In the genomic region with DNA sequence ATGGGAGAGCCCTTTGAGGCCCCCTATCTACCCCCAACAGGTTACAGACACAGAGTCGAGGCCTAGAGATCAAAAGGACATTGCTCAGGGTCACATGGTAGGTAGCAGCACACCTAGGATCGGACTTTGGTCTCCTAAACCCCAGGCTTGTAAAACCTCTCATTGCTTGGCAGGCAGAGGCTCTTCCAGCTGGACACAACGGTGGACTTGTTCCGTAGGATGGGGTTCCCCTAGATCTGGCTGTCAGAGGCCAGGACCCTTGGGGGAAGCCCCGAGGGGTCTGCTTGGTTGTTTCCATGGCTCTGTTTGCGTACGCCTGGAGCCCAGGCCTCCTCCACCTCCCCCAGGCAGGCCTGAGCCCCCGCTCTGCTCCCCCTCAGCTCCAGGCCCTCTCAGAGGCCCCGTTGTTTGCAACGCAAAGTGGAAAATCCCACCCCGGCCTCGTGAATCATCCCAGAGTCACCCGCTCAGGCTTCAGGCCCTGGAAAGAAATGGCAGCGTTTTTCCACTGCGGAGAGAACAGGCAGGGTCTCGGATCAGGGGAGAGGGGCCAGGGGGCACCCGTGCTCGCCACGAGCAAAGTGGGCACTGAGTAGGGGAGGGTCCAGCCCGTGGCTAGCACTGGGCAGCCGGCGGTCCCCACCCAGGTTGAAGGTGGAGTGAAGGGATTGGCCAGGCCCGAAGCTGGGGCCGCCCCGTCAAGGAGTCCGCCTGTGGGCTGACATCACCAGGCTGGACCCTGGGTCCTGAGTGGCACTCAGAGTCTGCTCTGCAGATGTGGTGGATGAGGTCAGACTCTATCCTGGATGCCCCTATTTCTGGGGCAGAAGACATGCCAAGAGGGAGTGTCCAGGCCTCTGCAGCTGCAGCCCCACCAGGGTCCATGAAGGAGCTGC, we compare ENCODE assay signal across 8 cellular contexts. TPM values are rescaled to one million over a fixed set of nuclear protein-coding genes. Genes with fewer than 3 reads are reported as not detected.
A peak's percentile ranks its signal among the peaks of the same experiment; 100 is the strongest.
DNase-seq lines count a peak whose midpoint lies in the region; ATAC-seq lines count a peak whose summit lies in the region.

No MANE protein-coding gene starts in this region.

- H3K9ac ChIP-seq in NT2/D1 (ENCODE audit: insufficient read length, low read depth), result peak overlapping the region; percentile 21
- peak overlapping the region; percentile 47 for H3K9ac ChIP-seq in mesenchymal stem cell (ENCODE audit: low read length)

- H3K27ac ChIP-seq in mesenchymal stem cell (ENCODE audit: low read length, poor library complexity, severe bottlenecking) (peak overlapping the region; percentile 68), temporal lobe (ENCODE audit: low read depth, low read length) (peak overlapping the region; percentile 56)

- H4K8ac ChIP-seq in mesenchymal stem cell (ENCODE audit: low read length), result peak overlapping the region; percentile 97

- H3K4me1 ChIP-seq in NT2/D1 (ENCODE audit: insufficient read depth, insufficient read length) (peaks cover 17% of the 10 kb centered on the region), mesenchymal stem cell (ENCODE audit: control insufficient read depth, insufficient read depth, low read depth, low read length) (peaks cover 66% of the 10 kb centered on the region)

- H2AFZ ChIP-seq in mesenchymal stem cell (ENCODE audit: low read depth, low read length), result peak overlapping the region; percentile 79

- peak overlapping the region; percentile 95 for H4K91ac ChIP-seq in mesenchymal stem cell (ENCODE audit: low read length)

- H3K4me2 ChIP-seq in mesenchymal stem cell (ENCODE audit: low read length, poor library complexity, severe bottlenecking), result no peak overlapping the region

- peak overlapping the region; percentile 16 to 94 for H3K4ac ChIP-seq in mesenchymal stem cell (ENCODE audit: low read depth in 1 of 2, low read length in 2 of 2)

- ATAC-seq in GM21737 (IDR thresholded peaks at IDR 0.05; ENCODE audit: unreplicated experiment), result no peak

- H2BK15ac ChIP-seq in mesenchymal stem cell (ENCODE audit: low read depth, poor library complexity, severe bottlenecking), result peak overlapping the region; percentile 84

- H3K4me3 ChIP-seq in NT2/D1 (ENCODE audit: insufficient read length, low read depth), result no peak overlapping the region
- H3K4me3 ChIP-seq in mesenchymal stem cell (ENCODE audit: insufficient read depth in 1 of 2, low read depth in 1 of 2, low read length in 2 of 2), result no peak overlapping the region

- DNase-seq in NT2/D1 (ENCODE audit: low read depth, low spot score) (no peak), epidermal melanocyte (ENCODE audit: insufficient read length, low spot score) (peak; percentile 76), mesenchymal stem cell (peak; percentile 96), SHP77 treated with DMSO at 0.1 percent for 48 hours (lab: John Stamatoyannopoulos, UW) (no peak), H4 (ENCODE audit: low spot score) (no peak)
- DNase-seq in activated CD4-positive, alpha-beta T cell treated with anti-CD3 and anti-CD28 coated beads, Interleukin-2, amount 50 U/mL, for 1 hour, result no peak

- peak overlapping the region; percentile 91 for H2BK120ac ChIP-seq in mesenchymal stem cell (ENCODE audit: low read depth, low read length)

- H3K23ac ChIP-seq in mesenchymal stem cell (ENCODE audit: low read length in 2 of 2), result no peak overlapping the region

- H3K9me3 ChIP-seq in NT2/D1 (ENCODE audit: insufficient read depth, low read length), result no peaks in the 10 kb centered on the region
- no peaks in the 10 kb centered on the region for H3K9me3 ChIP-seq in mesenchymal stem cell (ENCODE audit: control insufficient read depth, low read length)

- H3K27me3 ChIP-seq in NT2/D1 (ENCODE audit: insufficient read depth, insufficient read length) (no peaks in the 10 kb centered on the region), mesenchymal stem cell (ENCODE audit: control insufficient read depth in 1 of 2, insufficient read depth in 1 of 2, low read length in 2 of 2) (no peaks in the 10 kb centered on the region)

- peak overlapping the region; percentile 59 to 90 for H2BK12ac ChIP-seq in mesenchymal stem cell (ENCODE audit: low read length in 2 of 2)

- H2BK5ac ChIP-seq in mesenchymal stem cell (ENCODE audit: low read depth, low read length, poor library complexity, severe bottlenecking), result peak overlapping the region; percentile 39

- H3K36me3 ChIP-seq in NT2/D1 (ENCODE audit: insufficient read depth, insufficient read length, low read length) (peaks cover 59% of the 10 kb centered on the region), mesenchymal stem cell (ENCODE audit: control insufficient read depth in 1 of 2, insufficient read depth in 2 of 2, low read depth in 1 of 2, low read length in 2 of 2) (peaks cover 0 to 33% of the 10 kb centered on the region in 2 experiments)

- 26% methylated on average over 25 of the region's 26 CpGs for WGBS in mesenchymal stem cell

- H2AK5ac ChIP-seq in mesenchymal stem cell (ENCODE audit: low read length, severe bottlenecking), result peak overlapping the region; percentile 37

- peak overlapping the region; percentile 65 to 80 for H3K14ac ChIP-seq in mesenchymal stem cell (ENCODE audit: low read length in 2 of 2)

- H3K79me1 ChIP-seq in mesenchymal stem cell (replicated peaks; ENCODE audit: low read length, poor library complexity, severe bottlenecking), result peaks cover 33% of the 10 kb centered on the region

- H3K18ac ChIP-seq in mesenchymal stem cell (ENCODE audit: low read depth in 1 of 2, low read length in 2 of 2), result peak overlapping the region; percentile 49 to 95

RNA-seq across cellular contexts. Expression of a gene that starts 19.8 kb away (rescaled TPM):
- 13.9 TPM for polyA plus RNA-seq in mesenchymal stem cell (2013, experiment 1 of 2)
- 12.5 TPM for polyA plus RNA-seq in mesenchymal stem cell (2013, experiment 2 of 2)
- 1.5 TPM for total RNA-seq in temporal lobe
- 1.3 and 2.4 TPM in 2 replicates for total RNA-seq in H4 (2014; rRNA removed; shearing (Covaris generic))

Comparison
In these comparisons a context has a peak if more than half of its experiments do, and no peak if none do; other contexts are left out.
1. DNase-seq: peak in epidermal melanocyte (single experiment) and mesenchymal stem cell (single experiment); none in NT2/D1 (single experiment), SHP77 treated with DMSO at 0.1 percent for 48 hours (single experiment), activated CD4-positive, alpha-beta T cell treated with anti-CD3 and anti-CD28 coated beads, Interleukin-2, amount 50 U/mL, for 1 hour (single experiment) and H4 (single experiment).